Comparison of ENCODE assay signal across 8 cellular contexts in the genomic region with DNA sequence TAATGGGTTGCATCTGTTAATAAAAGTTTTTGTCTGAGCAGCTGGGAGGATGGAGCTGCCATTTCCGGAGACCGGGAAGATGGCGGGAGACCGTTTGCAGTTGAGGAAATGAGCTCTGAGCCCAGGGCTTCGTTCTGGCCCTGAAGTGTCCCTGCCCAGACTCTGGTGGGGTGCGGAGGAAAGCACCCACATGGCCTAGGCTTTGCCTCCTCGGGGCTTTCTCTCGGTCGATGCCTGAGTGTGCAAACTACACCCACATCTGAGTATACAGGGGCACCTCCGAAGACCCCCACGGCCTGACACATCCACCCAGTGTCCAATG. TPM values are rescaled to one million over a fixed set of nuclear protein-coding genes. Genes with fewer than 3 reads are reported as not detected.
DNase-seq lines count a peak whose midpoint lies in the region; ATAC-seq, FAIRE-seq and TF ChIP-seq lines count a peak whose summit lies in the region.

No MANE protein-coding gene starts in this region.

- intact Hi-C loops in CD4-positive, alpha-beta memory T cell (cut with micrococcal nuclease) = no loop called here

- H3K27me3 Mint-ChIP-seq in CD4-positive, alpha-beta memory T cell = peaks cover 11 to 16% of the 10 kb centered on the region in 2 donors
- peaks cover 19% of the 10 kb centered on the region for H3K27me3 Mint-ChIP-seq in glutamatergic neuron (ENCODE audit: unreplicated experiment)

- CTCF ChIA-PET in CD4-positive, alpha-beta memory T cell (lab: Charles Lee; ENCODE audit: partially characterized antibody) = interaction anchor here (0.6 to 7.1 kb wide), 14 partner anchors 9 to 973 kb away, joined by 3 to 307 read pairs (median 12); partner anchors contain the start of genes C19orf53, MRI1 and ZSWIM4

- H3K27ac Mint-ChIP-seq in CD4-positive, alpha-beta memory T cell = peak overlapping the region; percentile 98 to 100 (median 100)
- no peak overlapping the region for H3K27ac Mint-ChIP-seq in glutamatergic neuron (ENCODE audit: unreplicated experiment)
- H3K27ac Mint-ChIP-seq in stimulated activated effector memory CD8-positive, alpha-beta T cell treated with anti-CD3 and anti-CD28 coated beads, Interleukin-12 subunit alpha, Interleukin-12 subunit beta, amount 100 ng/mL, for 72 hours = peak overlapping the region; percentile 99

- H3K36me3 ChIP-seq in CD4-positive, alpha-beta memory T cell (ENCODE audit: insufficient read depth, low read length) = no peaks in the 10 kb centered on the region
- no peaks in the 10 kb centered on the region for H3K36me3 ChIP-seq in RWPE2 (ENCODE audit: low read depth)

- peak overlapping the region; percentile 91 to 98 (median 95) for H3K4me3 Mint-ChIP-seq in CD4-positive, alpha-beta memory T cell
- peak overlapping the region; percentile 68 for H3K4me3 Mint-ChIP-seq in glutamatergic neuron (ENCODE audit: unreplicated experiment)
- H3K4me3 Mint-ChIP-seq in stimulated activated effector memory CD8-positive, alpha-beta T cell treated with anti-CD3 and anti-CD28 coated beads, Interleukin-12 subunit alpha, Interleukin-12 subunit beta, amount 100 ng/mL, for 72 hours = peak overlapping the region; percentile 97

- H3K27ac ChIP-seq in CD4-positive, alpha-beta memory T cell (ENCODE audit: low read depth, low read length) = peak overlapping the region; percentile 96
- peak overlapping the region; percentile 98 for H3K27ac ChIP-seq in RWPE2 (ENCODE audit: poor library complexity, severe bottlenecking)

- peaks cover 0 to 9% of the 10 kb centered on the region in 2 donors for H3K36me3 Mint-ChIP-seq in CD4-positive, alpha-beta memory T cell
- no peaks in the 10 kb centered on the region for H3K36me3 Mint-ChIP-seq in glutamatergic neuron (ENCODE audit: unreplicated experiment)
- peaks cover 12% of the 10 kb centered on the region for H3K36me3 Mint-ChIP-seq in stimulated activated effector memory CD8-positive, alpha-beta T cell treated with anti-CD3 and anti-CD28 coated beads, Interleukin-12 subunit alpha, Interleukin-12 subunit beta, amount 100 ng/mL, for 72 hours

- TF ChIP-seq CTCF in RWPE2 (IDR thresholded peaks at IDR 0.05; ENCODE audit: poor library complexity, severe bottlenecking) (no peak), glutamatergic neuron (IDR thresholded peaks at IDR 0.05; ENCODE audit: partially characterized antibody, unreplicated experiment) (no peak)

- peaks cover 14% of the 10 kb centered on the region for H3K27me3 ChIP-seq in CD4-positive, alpha-beta memory T cell (ENCODE audit: insufficient read depth, low read length)
- peaks cover 3% of the 10 kb centered on the region for H3K27me3 ChIP-seq in RWPE2 (ENCODE audit: insufficient read depth, poor library complexity, severe bottlenecking)

- DNase-seq in CD4-positive, alpha-beta memory T cell = no peak
- DNase-seq in RWPE2 (ENCODE audit: low spot score) (no peak), glutamatergic neuron (no peak), DMS53 (lab: John Stamatoyannopoulos, UW) (no peak), urothelium cell line (ENCODE audit: low spot score) (no peak)
- DNase-seq in stimulated activated effector memory CD8-positive, alpha-beta T cell treated with anti-CD3 and anti-CD28 coated beads, Interleukin-12 subunit alpha, Interleukin-12 subunit beta, amount 100 ng/mL, for 72 hours (ENCODE audit: low spot score in 2 of 2) = no peak
- DNase-seq in stimulated activated CD4-positive, alpha-beta T cell treated with anti-CD3 and anti-CD28 coated beads, Interleukin-2, amount 100 ng/mL, for 24 hours = no peak

- peaks cover 0 to 4% (median 0%) of the 10 kb centered on the region in 8 donors for H3K9me3 Mint-ChIP-seq in CD4-positive, alpha-beta memory T cell
- H3K9me3 Mint-ChIP-seq in glutamatergic neuron (ENCODE audit: unreplicated experiment) = peaks cover 5% of the 10 kb centered on the region
- H3K9me3 Mint-ChIP-seq in stimulated activated effector memory CD8-positive, alpha-beta T cell treated with anti-CD3 and anti-CD28 coated beads, Interleukin-12 subunit alpha, Interleukin-12 subunit beta, amount 100 ng/mL, for 72 hours = no peaks in the 10 kb centered on the region

- POLR2A ChIA-PET in CD4-positive, alpha-beta memory T cell (lab: Charles Lee; ENCODE audit: partially characterized antibody) = interaction anchor here (1.5 to 10.0 kb wide), 8 partner anchors 13 to 276 kb away, joined by 3 to 153 read pairs (median 26); partner anchors contain the start of genes C19orf53, MRI1 and ZSWIM4

- ATAC-seq in GM21529 (IDR thresholded peaks at IDR 0.05; ENCODE audit: unreplicated experiment) (peak; percentile 32), RWPE2 (ENCODE audit: low read depth) (no peak)
- peak; percentile 53 for ATAC-seq in stimulated activated effector memory CD8-positive, alpha-beta T cell treated with anti-CD3 and anti-CD28 coated beads, Interleukin-12 subunit alpha, Interleukin-12 subunit beta, amount 100 ng/mL, for 72 hours

- peaks cover 20 to 49% (median 35%) of the 10 kb centered on the region in 4 donors for H3K4me1 Mint-ChIP-seq in CD4-positive, alpha-beta memory T cell
- peaks cover 2% of the 10 kb centered on the region for H3K4me1 Mint-ChIP-seq in glutamatergic neuron (ENCODE audit: low read depth, unreplicated experiment)
- peaks cover 49% of the 10 kb centered on the region for H3K4me1 Mint-ChIP-seq in stimulated activated effector memory CD8-positive, alpha-beta T cell treated with anti-CD3 and anti-CD28 coated beads, Interleukin-12 subunit alpha, Interleukin-12 subunit beta, amount 100 ng/mL, for 72 hours

- no peak for FAIRE-seq in urothelium cell line (lab: Jason Lieb, UNC)

- H3K9me3 ChIP-seq in CD4-positive, alpha-beta memory T cell (ENCODE audit: control insufficient read depth in 1 of 2, low read length in 2 of 2) = no peaks in the 10 kb centered on the region
- no peaks in the 10 kb centered on the region for H3K9me3 ChIP-seq in RWPE2 (ENCODE audit: severe bottlenecking)

- peaks cover 33% of the 10 kb centered on the region for H3K4me1 ChIP-seq in CD4-positive, alpha-beta memory T cell (ENCODE audit: insufficient read depth, low read length)
- H3K4me1 ChIP-seq in RWPE2 (ENCODE audit: insufficient read depth, poor library complexity, severe bottlenecking) = peaks cover 12% of the 10 kb centered on the region

- peak overlapping the region in 1 of 2 donors; percentile 68 for H3K4me3 ChIP-seq in CD4-positive, alpha-beta memory T cell (ENCODE audit: low read length in 2 of 2)
- H3K4me3 ChIP-seq in RWPE2 (ENCODE audit: severe bottlenecking) = no peak overlapping the region

RNA-seq across cellular contexts. Expression of gene NANOS3, which starts 15.6 kb away (rescaled TPM):
- not detected for total RNA-seq in CD4-positive, alpha-beta memory T cell
- not detected for polyA plus RNA-seq in CD4-positive, alpha-beta memory T cell
- total RNA-seq in glutamatergic neuron (ENCODE audit: unreplicated experiment) = not detected

RNA-seq across cellular contexts. Expression of gene BRME1, which starts 44.6 kb away (rescaled TPM):
- total RNA-seq in CD4-positive, alpha-beta memory T cell = 1 to 10 TPM; 3.1 to 3.8 TPM
- polyA plus RNA-seq in CD4-positive, alpha-beta memory T cell = under 1 TPM; 0.35 to 0.41 TPM
- total RNA-seq in glutamatergic neuron (ENCODE audit: unreplicated experiment) = 4.6 TPM

RNA-seq across cellular contexts. Expression of gene CC2D1A, which starts 44.6 kb away (rescaled TPM):
- total RNA-seq in CD4-positive, alpha-beta memory T cell = 10 to 100 TPM; 32.9 to 37.1 TPM
- polyA plus RNA-seq in CD4-positive, alpha-beta memory T cell = 10 to 100 TPM in 1 of 2 donors, 1 to 10 TPM in 1; 3.8 to 13.9 TPM
- total RNA-seq in glutamatergic neuron (ENCODE audit: unreplicated experiment) = 56.3 TPM
